15 cellular contexts compared by ENCODE assay signal in genomic region chr20:8209061-8209460, GRCh38.
DNase-seq lines count a peak whose midpoint lies in the region; ATAC-seq and TF ChIP-seq lines count a peak whose summit lies in the region.
"Had no signal": no experiment of that assay in that cellular context is flagged by ENCODE, and none has a peak within 500 bp of the region (broad histone marks: within the 10 kb centered on the region; RNA-seq: fewer than 3 reads in every experiment).

No MANE protein-coding gene starts in this region.

- POLR2A ChIA-PET in GM10248 (lab: Yijun Ruan, JAX), result no interaction called here

- TF ChIP-seq CTCF in GM10248 (IDR thresholded peaks at IDR 0.05; ENCODE audit: control extremely low read depth, extremely low read depth, low read depth, missing control alignments), result no peak
- TF ChIP-seq CTCF in fibroblast of villous mesenchyme (IDR thresholded peaks at IDR 0.05; ENCODE audit: insufficient read depth, low read depth, low read length), result no peak

- ATAC-seq in GM21390 (IDR thresholded peaks at IDR 0.05; ENCODE audit: unreplicated experiment), result peak; percentile 66
- ATAC-seq in HG03442 (IDR thresholded peaks at IDR 0.05; ENCODE audit: unreplicated experiment), result peak; percentile 43
- no peak for ATAC-seq in HG03135 (IDR thresholded peaks at IDR 0.05; ENCODE audit: unreplicated experiment)
- ATAC-seq: PC-3 had no signal

- no peak overlapping the region for H3K4me3 ChIP-seq in fibroblast of villous mesenchyme (ENCODE audit: low read depth, low read length)
- H3K4me3 ChIP-seq: HAP-1, MG63 had no signal

- DNase-seq in GM10248 (ENCODE audit: extremely low spot score), result peak; percentile 10
- peak; percentile 75 for DNase-seq in fibroblast of villous mesenchyme (ENCODE audit: low read depth)
- no peak for DNase-seq in NCI-H1417 treated with DMSO at 0.1 percent for 48 hours (lab: John Stamatoyannopoulos, UW)
- no peak for DNase-seq in germinal center (ENCODE audit: low spot score)
- no peak for DNase-seq in LoVo (ENCODE audit: low spot score)
- DNase-seq: activated gamma-delta T cell treated with Interleukin-2 at 50 U/mL for 16 hours, DMS53, endodermal cell, MG63, PC-3, WERI-Rb-1 had no signal

- CTCF ChIA-PET in GM10248 (lab: Yijun Ruan, JAX), result no interaction called here

Comparison
In these comparisons a context has a peak if more than half of its experiments do, and no peak if none do; other contexts are left out.
1. DNase-seq: peak in GM10248 (single experiment) and fibroblast of villous mesenchyme (single experiment); none in NCI-H1417 treated with DMSO at 0.1 percent for 48 hours (single experiment), germinal center (single experiment) and LoVo (single experiment).